In the genomic region with DNA sequence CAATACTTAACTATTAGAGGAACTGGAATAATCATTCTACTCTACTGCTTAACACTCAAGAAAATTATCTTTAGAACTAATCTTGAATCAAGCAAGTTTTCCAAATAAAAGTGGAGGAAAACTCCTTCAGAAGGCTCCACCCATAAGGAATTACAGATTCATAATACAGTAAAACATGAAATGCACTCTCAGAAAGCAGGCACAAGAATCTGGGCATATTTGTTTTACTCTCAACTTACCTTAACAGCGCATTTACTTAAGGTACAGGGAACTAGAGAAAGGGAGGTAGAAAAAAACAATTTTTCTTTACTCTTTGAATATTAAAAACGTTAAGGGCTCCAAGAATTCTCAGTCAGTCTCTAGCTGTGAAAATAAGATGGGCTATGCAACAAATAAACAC, we compare ENCODE assay signal across 22 cellular contexts.
A peak's percentile ranks its signal among the peaks of the same experiment; 100 is the strongest.
DNase-seq lines count a peak whose midpoint lies in the region; ATAC-seq, FAIRE-seq and TF ChIP-seq lines count a peak whose summit lies in the region.
"Had no signal": no experiment of that assay in that cellular context is flagged by ENCODE, and none has a peak within 500 bp of the region (broad histone marks: within the 10 kb centered on the region; RNA-seq: fewer than 3 reads in every experiment).

No MANE protein-coding gene starts in this region.

- ATAC-seq in memory B cell (ENCODE audit: low read depth) = no peak
- ATAC-seq in T-helper 17 cell = no peak
- ATAC-seq: A549; CD8-positive, alpha-beta T cell had no signal

- H3K27ac ChIP-seq in HEK293 (ENCODE audit: extremely low read depth, low read depth, low read length) (no peak overlapping the region), VCaP (peak overlapping the region; percentile 53)
- H3K27ac ChIP-seq: 22Rv1; A549; BLaER1 treated with 17β-estradiol and CSF1 and Interleukin-3, amounts not matched to agents 10 nM and 100 nM; C4-2B had no signal

- H3K4me3 Mint-ChIP-seq in memory B cell = no peak overlapping the region
- no peak overlapping the region for H3K4me3 Mint-ChIP-seq in T-helper 17 cell
- H3K4me3 Mint-ChIP-seq: B cell; CD4-positive, alpha-beta T cell; CD8-positive, alpha-beta T cell had no signal

- H3K36me3 ChIP-seq in HEK293 (ENCODE audit: control insufficient read depth in 2 of 2, insufficient read depth in 1 of 2, low read length in 2 of 2) = no peaks in the 10 kb centered on the region

- H3K27ac Mint-ChIP-seq in memory B cell (peak overlapping the region; percentile 50), T-helper 17 cell (no peak overlapping the region)
- H3K27ac Mint-ChIP-seq: B cell; CD4-positive, alpha-beta T cell; CD8-positive, alpha-beta T cell had no signal

- peak; percentile 56 for FAIRE-seq in islet of Langerhans (lab: Jason Lieb, UNC)
- FAIRE-seq: A549, D721Med, G401.6, GM12891 had no signal

- CTCF ChIA-PET in HEK293 (lab: Yijun Ruan, JAX) = interaction anchor here (1.0 to 13.7 kb wide), 2 partner anchors 30 to 138 kb away, joined by 3 to 366 read pairs; a partner anchor contains a TSS

- H3K4me1 ChIP-seq in HEK293 (ENCODE audit: control insufficient read depth, insufficient read depth, low read length) = peaks cover 7% of the 10 kb centered on the region; the same call in 1 of the 2 replicates
- H3K4me1 ChIP-seq: A549, Caco-2 had no signal

- H3K4me1 Mint-ChIP-seq in memory B cell = no peaks in the 10 kb centered on the region
- peaks cover 2% of the 10 kb centered on the region for H3K4me1 Mint-ChIP-seq in T-helper 17 cell

- H3K27me3 Mint-ChIP-seq in memory B cell (no peaks in the 10 kb centered on the region), T-helper 17 cell (no peaks in the 10 kb centered on the region)
- H3K27me3 Mint-ChIP-seq: B cell; CD4-positive, alpha-beta T cell had no signal

- no peak for DNase-seq in memory B cell (ENCODE audit: low spot score in 2 of 2)
- DNase-seq in NCI-H1048 (lab: John Stamatoyannopoulos, UW) = no peak
- no peak for DNase-seq in LoVo (ENCODE audit: low spot score)
- no peak for DNase-seq in T-helper 17 cell
- DNase-seq: AML-193; Caco-2; Calu3; CD4-positive, alpha-beta T cell; CD8-positive, alpha-beta T cell; DMS79 treated with DMSO at 0.1 percent for 48 hours; GF-D8 had no signal

- no peak overlapping the region for H3K4me3 ChIP-seq in HEK293 (ENCODE audit: low read depth, low read length)
- H3K4me3 ChIP-seq: A549; BLaER1 treated with 17β-estradiol and CSF1 and Interleukin-3, amounts not matched to agents 10 nM and 100 nM had no signal

- no peaks in the 10 kb centered on the region for H3K9me3 Mint-ChIP-seq in memory B cell
- H3K9me3 Mint-ChIP-seq: CD4-positive, alpha-beta T cell; CD8-positive, alpha-beta T cell had no signal

- H3K36me3 Mint-ChIP-seq in memory B cell (peaks cover 9% of the 10 kb centered on the region), T-helper 17 cell (ENCODE audit: low read depth) (no peaks in the 10 kb centered on the region)

- TF ChIP-seq CTCF in HEK293 (tag by site-specific recombination; IDR thresholded peaks at IDR 0.05) (no peak), VCaP (conservative IDR thresholded peaks at IDR 0.05) (no peak)

- H3K9me3 ChIP-seq in HEK293 (ENCODE audit: control insufficient read depth, insufficient read depth, low read depth, low read length) = no peaks in the 10 kb centered on the region
- H3K9me3 ChIP-seq in T-helper 17 cell (ENCODE audit: control insufficient read depth, low read length, poor library complexity, severe bottlenecking) = no peaks in the 10 kb centered on the region
- H3K9me3 ChIP-seq: A549; BLaER1 treated with 17β-estradiol and CSF1 and Interleukin-3, amounts not matched to agents 10 nM and 100 nM; Caco-2 had no signal

- POLR2A ChIA-PET in HEK293 (lab: Yijun Ruan, JAX) = no interaction called here

TF ChIP-seq in HEK293, 187 proteins besides CTCF, POLR2A, EP300 and RAD21:
- TF ChIP-seq, protein P1, sequence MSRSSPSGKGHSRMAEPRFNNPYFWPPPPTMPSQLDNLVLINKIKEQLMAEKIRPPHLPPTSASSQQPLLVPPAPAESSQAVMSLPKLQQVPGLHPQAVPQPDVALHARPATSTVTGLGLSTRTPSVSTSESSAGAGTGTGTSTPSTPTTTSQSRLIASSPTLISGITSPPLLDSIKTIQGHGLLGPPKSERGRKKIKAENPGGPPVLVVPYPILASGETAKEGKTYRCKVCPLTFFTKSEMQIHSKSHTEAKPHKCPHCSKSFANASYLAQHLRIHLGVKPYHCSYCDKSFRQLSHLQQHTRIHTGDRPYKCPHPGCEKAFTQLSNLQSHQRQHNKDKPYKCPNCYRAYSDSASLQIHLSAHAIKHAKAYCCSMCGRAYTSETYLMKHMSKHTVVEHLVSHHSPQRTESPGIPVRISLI (tag by site-specific recombination; IDR thresholded peaks at IDR 0.05) = no peak
- TF ChIP-seq, protein P2, sequence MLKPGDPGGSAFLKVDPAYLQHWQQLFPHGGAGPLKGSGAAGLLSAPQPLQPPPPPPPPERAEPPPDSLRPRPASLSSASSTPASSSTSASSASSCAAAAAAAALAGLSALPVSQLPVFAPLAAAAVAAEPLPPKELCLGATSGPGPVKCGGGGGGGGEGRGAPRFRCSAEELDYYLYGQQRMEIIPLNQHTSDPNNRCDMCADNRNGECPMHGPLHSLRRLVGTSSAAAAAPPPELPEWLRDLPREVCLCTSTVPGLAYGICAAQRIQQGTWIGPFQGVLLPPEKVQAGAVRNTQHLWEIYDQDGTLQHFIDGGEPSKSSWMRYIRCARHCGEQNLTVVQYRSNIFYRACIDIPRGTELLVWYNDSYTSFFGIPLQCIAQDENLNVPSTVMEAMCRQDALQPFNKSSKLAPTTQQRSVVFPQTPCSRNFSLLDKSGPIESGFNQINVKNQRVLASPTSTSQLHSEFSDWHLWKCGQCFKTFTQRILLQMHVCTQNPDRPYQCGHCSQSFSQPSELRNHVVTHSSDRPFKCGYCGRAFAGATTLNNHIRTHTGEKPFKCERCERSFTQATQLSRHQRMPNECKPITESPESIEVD (tag by site-specific recombination; IDR thresholded peaks at IDR 0.05) = 0 out of 2 replicates have a peak, but pooled peaks have one; percentile 8
- TF ChIP-seq ZNF23 (tag by site-specific recombination; IDR thresholded peaks at IDR 0.05; ENCODE audit: borderline replicate concordance) = no peak
